ENCODE assay signal across 10 cellular contexts in genomic region chr22:44448271-44448780, GRCh38.
DNase-seq lines count a peak whose midpoint lies in the region; ATAC-seq and TF ChIP-seq lines count a peak whose summit lies in the region.
"Had no signal": no experiment of that assay in that cellular context is flagged by ENCODE, and none has a peak within 500 bp of the region (broad histone marks: within the 10 kb centered on the region; RNA-seq: fewer than 3 reads in every experiment).

No MANE protein-coding gene starts in this region.

- H3K4me3 ChIP-seq in adipocyte (ENCODE audit: low read length) (no peak overlapping the region), tibial artery (no peak overlapping the region)
- H3K4me3 ChIP-seq: skin epidermis had no signal

- intact Hi-C loops in tibial artery (cut with DNase I; ENCODE audit: low total_unique reads): no loop called here

- H3K27ac Mint-ChIP-seq in stimulated activated effector memory CD8-positive, alpha-beta T cell treated with anti-CD3 and anti-CD28 coated beads, Interleukin-12 subunit alpha, Interleukin-12 subunit beta, amount 100 ng/mL, for 72 hours: no peak overlapping the region

- no peaks in the 10 kb centered on the region for H3K36me3 ChIP-seq in adipocyte (ENCODE audit: control insufficient read depth, insufficient read depth, low read length, severe bottlenecking)
- H3K36me3 ChIP-seq in tibial artery: no peaks in the 10 kb centered on the region

- no peak overlapping the region for H3K4me3 Mint-ChIP-seq in stimulated activated effector memory CD8-positive, alpha-beta T cell treated with anti-CD3 and anti-CD28 coated beads, Interleukin-12 subunit alpha, Interleukin-12 subunit beta, amount 100 ng/mL, for 72 hours

- H3K9me3 ChIP-seq in adipocyte (ENCODE audit: control insufficient read depth, low read length): peaks cover 10% of the 10 kb centered on the region
- peaks cover 0 to 9% (median 8%) of the 10 kb centered on the region in 3 donors for H3K9me3 ChIP-seq in tibial artery

- ATAC-seq in GM18907 (IDR thresholded peaks at IDR 0.05; ENCODE audit: unreplicated experiment): no peak
- no peak for ATAC-seq in stimulated activated effector memory CD8-positive, alpha-beta T cell treated with anti-CD3 and anti-CD28 coated beads, Interleukin-12 subunit alpha, Interleukin-12 subunit beta, amount 100 ng/mL, for 72 hours
- ATAC-seq in HG02610 (IDR thresholded peaks at IDR 0.05; ENCODE audit: unreplicated experiment): no peak

- DNase-seq in HK-2 (ENCODE audit: unreplicated experiment) (peak; percentile 93), adipocyte (ENCODE audit: low read depth) (peak; percentile 97), islet precursor cell (peak; percentile 86), tibial artery (peak; percentile 72 to 83)
- no peak for DNase-seq in stimulated activated effector memory CD8-positive, alpha-beta T cell treated with anti-CD3 and anti-CD28 coated beads, Interleukin-12 subunit alpha, Interleukin-12 subunit beta, amount 100 ng/mL, for 72 hours (ENCODE audit: low spot score in 2 of 2)
- DNase-seq: effector CD4-positive, alpha-beta T cell; T-helper 1 cell had no signal

- H3K27me3 ChIP-seq in adipocyte (replicated peaks; ENCODE audit: control insufficient read depth, insufficient read depth, low read length): peaks cover 12% of the 10 kb centered on the region
- H3K27me3 ChIP-seq in tibial artery: no peaks in the 10 kb centered on the region

- no peak overlapping the region for H3K27ac ChIP-seq in tibial artery

- H3K4me1 ChIP-seq in adipocyte (ENCODE audit: control insufficient read depth, insufficient read depth, low read length): peaks cover 28% of the 10 kb centered on the region
- peaks cover 0 to 7% (median 3%) of the 10 kb centered on the region in 4 donors for H3K4me1 ChIP-seq in tibial artery

- H3K4me1 Mint-ChIP-seq in stimulated activated effector memory CD8-positive, alpha-beta T cell treated with anti-CD3 and anti-CD28 coated beads, Interleukin-12 subunit alpha, Interleukin-12 subunit beta, amount 100 ng/mL, for 72 hours: peaks cover 9% of the 10 kb centered on the region

- H3K9me3 Mint-ChIP-seq in stimulated activated effector memory CD8-positive, alpha-beta T cell treated with anti-CD3 and anti-CD28 coated beads, Interleukin-12 subunit alpha, Interleukin-12 subunit beta, amount 100 ng/mL, for 72 hours: peaks cover 3% of the 10 kb centered on the region

- H3K9ac ChIP-seq in adipocyte (ENCODE audit: low read length): peak overlapping the region; percentile 7

- TF ChIP-seq CTCF in tibial artery (IDR thresholded peaks at IDR 0.05): no peak

- H3K36me3 Mint-ChIP-seq in stimulated activated effector memory CD8-positive, alpha-beta T cell treated with anti-CD3 and anti-CD28 coated beads, Interleukin-12 subunit alpha, Interleukin-12 subunit beta, amount 100 ng/mL, for 72 hours: no peaks in the 10 kb centered on the region

Comparison
In these comparisons a context has a peak if more than half of its experiments do, and no peak if none do; other contexts are left out.
1. DNase-seq: peak in HK-2 (single experiment), adipocyte (single experiment), islet precursor cell (single experiment) and tibial artery (2 of 2); none in stimulated activated effector memory CD8-positive, alpha-beta T cell treated with anti-CD3 and anti-CD28 coated beads, Interleukin-12 subunit alpha, Interleukin-12 subunit beta, amount 100 ng/mL, for 72 hours (0 of 2).